ENCODE assay signal across 8 cellular contexts in genomic region chr21:35528109-35529042, GRCh38.
A peak's percentile ranks its signal among the peaks of the same experiment; 100 is the strongest.
DNase-seq lines count a peak whose midpoint lies in the region; ATAC-seq, FAIRE-seq and TF ChIP-seq lines count a peak whose summit lies in the region.

No MANE protein-coding gene starts in this region.

- intact Hi-C loops in K562 (cut with micrococcal nuclease): no loop called here

- H3K27me3 ChIP-seq in K562 (ENCODE audit: control insufficient read depth in 2 of 2, insufficient read depth in 2 of 2, low read length in 2 of 2): peaks cover 0 to 5% of the 10 kb centered on the region in 2 experiments; a peak in 3 of 5 replicates
- no peaks in the 10 kb centered on the region for H3K27me3 ChIP-seq in muscle layer of colon (ENCODE audit: control insufficient read depth in 1 of 2, insufficient read depth in 2 of 2, low read length in 2 of 2)
- no peaks in the 10 kb centered on the region for H3K27me3 ChIP-seq in thoracic aorta (replicated peaks; ENCODE audit: insufficient read depth)

- CTCF ChIA-PET in T-cell (lab: Charles Lee): interaction anchor here in 1 of 2 donors (0.6 kb wide), 1 partner anchor 12 kb away, joined by 3 read pairs; no protein-coding TSS in a partner anchor
- CTCF ChIA-PET in K562 (lab: Yijun Ruan, JAX; ENCODE audit: low intra/inter-chr PET ratio): no interaction called here

- H3K4me1 Mint-ChIP-seq in T-cell: peaks cover 42 to 49% (median 45%) of the 10 kb centered on the region in 3 donors

- peak; percentile 52 for ATAC-seq in GM21619 (IDR thresholded peaks at IDR 0.05; ENCODE audit: unreplicated experiment)
- ATAC-seq in T-cell (replicated peaks in 1 of 4): peak; percentile 69 to 76 (median 74)
- peak; percentile 64 for ATAC-seq in K562
- no peak for ATAC-seq in thoracic aorta (ENCODE audit: insufficient number of reproducible peaks, low FRiP score, low read depth)
- no peak for ATAC-seq in HG02884 (IDR thresholded peaks at IDR 0.05; ENCODE audit: unreplicated experiment)

- H3K4me1 ChIP-seq in K562 (replicated peaks in 1 of 2; ENCODE audit: control insufficient read depth in 2 of 2, insufficient read depth in 2 of 2, low read length in 2 of 2) (peaks cover 6 to 16% of the 10 kb centered on the region in 2 experiments), muscle layer of colon (ENCODE audit: insufficient read depth, low read length) (peaks cover 7% of the 10 kb centered on the region), thoracic aorta (ENCODE audit: control insufficient read depth in 1 of 2, low read depth in 2 of 2) (peaks cover 0 to 11% of the 10 kb centered on the region in 2 donors)

- no peak for TF ChIP-seq CTCF in K562 (IDR thresholded peaks at IDR 0.05 in 2 of 3, conservative IDR thresholded peaks at IDR 0.05 in 1 of 3; ENCODE audit: insufficient read depth in 2 of 3, low read depth in 1 of 3, low read length in 3 of 3)
- TF ChIP-seq CTCF in thoracic aorta (IDR thresholded peaks at IDR 0.05): no peak

- TF ChIP-seq POLR2A in K562 (conservative IDR thresholded peaks at IDR 0.05): no peak

- H3K9me3 ChIP-seq in K562 (replicated peaks; ENCODE audit: control insufficient read depth, insufficient read depth, low read depth, low read length): no peaks in the 10 kb centered on the region
- no peaks in the 10 kb centered on the region for H3K9me3 ChIP-seq in muscle layer of colon (ENCODE audit: low read length)
- H3K9me3 ChIP-seq in thoracic aorta: no peaks in the 10 kb centered on the region

- peak overlapping the region in 1 of 2 experiments; percentile 65; a peak in 2 of 4 replicates for H3K9ac ChIP-seq in K562 (ENCODE audit: insufficient read depth in 1 of 2, low read depth in 2 of 2, low read length in 2 of 2)
- H3K9ac ChIP-seq in muscle layer of colon (ENCODE audit: low read length): no peak overlapping the region

- no peaks in the 10 kb centered on the region for H3K79me2 ChIP-seq in K562 (ENCODE audit: control insufficient read depth, insufficient read depth, low read length)

- POLR2A ChIA-PET in T-cell (lab: Charles Lee): interaction anchor here in 1 of 2 donors (0.5 kb wide), 1 partner anchor 11 kb away, joined by 4 read pairs; no protein-coding TSS in a partner anchor
- POLR2A ChIA-PET in K562 (lab: Yijun Ruan, JAX): interaction anchor here (0.6 kb wide), 1 partner anchor 37 kb away, joined by 3 read pairs; no protein-coding TSS in a partner anchor

- H3K4me3 ChIP-seq in K562 (no peak overlapping the region), muscle layer of colon (ENCODE audit: low read depth in 1 of 2, low read length in 2 of 2) (peak overlapping the region; percentile 50 to 55), thoracic aorta (peak overlapping the region; percentile 61)

- TF ChIP-seq EP300 in K562 (IDR thresholded peaks at IDR 0.05; ENCODE audit: low read length): no peak

- no peak for FAIRE-seq in K562 (lab: Jason Lieb, UNC)

- no peaks in the 10 kb centered on the region for H4K20me1 ChIP-seq in K562 (replicated peaks; ENCODE audit: control insufficient read depth, insufficient read depth, low read length)

- H3K27me3 Mint-ChIP-seq in T-cell: no peaks in the 10 kb centered on the region

- peak overlapping the region; percentile 60 for H2AFZ ChIP-seq in K562 (ENCODE audit: low read depth, low read length)

- no peak for TF ChIP-seq RAD21 in K562 (CRISPR knock-in tag; conservative IDR thresholded peaks at IDR 0.05 in 1 of 2, IDR thresholded peaks at IDR 0.05 in 1 of 2)

- H3K36me3 ChIP-seq in K562 (ENCODE audit: control insufficient read depth, insufficient read depth, low read length): no peaks in the 10 kb centered on the region
- no peaks in the 10 kb centered on the region for H3K36me3 ChIP-seq in muscle layer of colon (ENCODE audit: insufficient read depth, low read length)
- no peaks in the 10 kb centered on the region for H3K36me3 ChIP-seq in thoracic aorta

- no TSS peak for BruUV-seq in K562 (replicated peaks; lab: Mats Ljungman, UMichigan)

- H3K4me2 ChIP-seq in K562 (ENCODE audit: insufficient read depth, low read length): peak overlapping the region; percentile 69

- H3K27ac Mint-ChIP-seq in T-cell: peak overlapping the region; percentile 97 to 98

- WGBS in K562 (ENCODE audit: insufficient coverage, low coverage, missing lambda C conversion rate): 23% methylated on average over 18 of the region's 18 CpGs

- H3K9me3 Mint-ChIP-seq in T-cell: no peaks in the 10 kb centered on the region

- H3K9me1 ChIP-seq in K562 (ENCODE audit: control insufficient read depth, insufficient read depth, low read length): no peaks in the 10 kb centered on the region

- in situ Hi-C loops in K562 (cut with MboI): no loop called here

- no peaks in the 10 kb centered on the region for H3K36me3 Mint-ChIP-seq in T-cell

- H3K27ac ChIP-seq in K562 (ENCODE audit: extremely low read depth, low read depth, low read length) (no peak overlapping the region), muscle layer of colon (ENCODE audit: low read depth, low read length) (no peak overlapping the region), thoracic aorta (no peak overlapping the region)

- DNase-seq in AML-193 (lab: John Stamatoyannopoulos, UW) (peak; percentile 27 to 36), T-cell (peak in 33 of 34 experiments; percentile 4 to 51 (median 25)), K562 (ENCODE audit: extremely low read depth in 1 of 4, low spot score in 3 of 4) (peak in 1 of 4 experiments; percentile 24), thoracic aorta (ENCODE audit: low spot score) (no peak), NCI-H446 treated with DMSO at 0.1 percent for 48 hours (lab: John Stamatoyannopoulos, UW) (no peak)

- H3K4me3 Mint-ChIP-seq in T-cell: peak overlapping the region; percentile 82 to 90 (median 86)

TF ChIP-seq in K562, 482 proteins besides CTCF, POLR2A, EP300 and RAD21 (continues in another document):
- TF ChIP-seq CTBP1 (IDR thresholded peaks at IDR 0.05; ENCODE audit: borderline replicate concordance): peak; percentile 34; the same call in 1 of the 2 replicates
- TF ChIP-seq ZNF655 (CRISPR knock-in tag; IDR thresholded peaks at IDR 0.05): no peak
- peak; percentile 39; the same call in 1 of the 2 replicates for TF ChIP-seq KLF1 (tag; IDR thresholded peaks at IDR 0.05)
- TF ChIP-seq TRIM28 (IDR thresholded peaks at IDR 0.05): no peak
- TF ChIP-seq NCOA4 (IDR thresholded peaks at IDR 0.05; ENCODE audit: partially characterized antibody): no peak
- TF ChIP-seq GTF2E2 (tag; IDR thresholded peaks at IDR 0.05): no peak
- no peak for TF ChIP-seq NR4A1 (CRISPR knock-in tag; IDR thresholded peaks at IDR 0.05)
- 0 out of 2 replicates have a peak, but pooled peaks have one; percentile 46 for TF ChIP-seq NR4A1 (tag; IDR thresholded peaks at IDR 0.05)
- TF ChIP-seq ATF3 (IDR thresholded peaks at IDR 0.05): peak; percentile 41; the same call in 1 of the 2 replicates
- no peak for TF ChIP-seq ATF3 (CRISPR knock-in tag; conservative IDR thresholded peaks at IDR 0.05)
- 0 out of 2 replicates have a peak, but pooled peaks have one; percentile 22 for TF ChIP-seq ARID1B (IDR thresholded peaks at IDR 0.05)
- TF ChIP-seq ZNF444 (CRISPR knock-in tag; IDR thresholded peaks at IDR 0.05): no peak
- TF ChIP-seq MEIS2 (IDR thresholded peaks at IDR 0.05; ENCODE audit: partially characterized antibody): peak; percentile 26
- no peak for TF ChIP-seq GATA2 (CRISPR knock-in tag; IDR thresholded peaks at IDR 0.05)
- no peak for TF ChIP-seq PBX2 (CRISPR knock-in tag; IDR thresholded peaks at IDR 0.05; ENCODE audit: low read depth)
- TF ChIP-seq PBX2 (tag; conservative IDR thresholded peaks at IDR 0.05; ENCODE audit: low read depth): 0 out of 2 replicates have a peak, but pooled peaks have one; percentile 31
- TF ChIP-seq CHD1 (IDR thresholded peaks at IDR 0.05; ENCODE audit: low read length): no peak
- no peak for TF ChIP-seq BRF1 (IDR thresholded peaks at IDR 0.05; ENCODE audit: borderline replicate concordance, extremely low read depth, insufficient read length)
- no peak for TF ChIP-seq BCOR (IDR thresholded peaks at IDR 0.05)
- no peak for TF ChIP-seq DDX20 (tag; IDR thresholded peaks at IDR 0.05; ENCODE audit: low read depth)

Comparison
In these comparisons a context has a peak if more than half of its experiments do, and no peak if none do; other contexts are left out.
1. DNase-seq: peak in AML-193 (2 of 2) and T-cell (33 of 34); none in thoracic aorta (single experiment) and NCI-H446 treated with DMSO at 0.1 percent for 48 hours (single experiment).
2. ATAC-seq: peak in GM21619 (single experiment), T-cell (4 of 4) and K562 (single experiment); none in thoracic aorta (single experiment) and HG02884 (single experiment).